Comparison of ENCODE assay signal across 7 cellular contexts in the genomic region with DNA sequence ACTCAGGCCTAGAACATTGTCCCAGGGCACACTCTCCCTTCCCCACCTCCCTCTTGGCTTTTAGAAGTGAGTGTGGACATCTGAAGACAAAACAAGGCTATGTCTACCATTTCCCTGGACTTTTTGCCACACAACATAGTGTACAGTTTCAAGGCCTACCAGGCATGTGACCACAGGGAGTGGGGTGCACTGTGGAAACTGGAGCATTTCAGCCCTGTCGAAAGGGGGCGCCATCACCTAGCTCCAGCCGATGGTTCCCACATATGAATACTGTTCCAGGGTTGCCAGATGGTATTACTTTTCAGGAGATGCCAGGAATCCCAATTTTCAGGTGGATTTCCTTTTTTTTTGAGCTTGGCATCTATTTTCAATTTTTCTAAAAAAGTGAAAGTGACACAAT.
A peak's percentile ranks its signal among the peaks of the same experiment; 100 is the strongest.
DNase-seq lines count a peak whose midpoint lies in the region; ATAC-seq, FAIRE-seq and TF ChIP-seq lines count a peak whose summit lies in the region.

No MANE protein-coding gene starts in this region.

- no peaks in the 10 kb centered on the region for H3K79me2 ChIP-seq in keratinocyte (ENCODE audit: control insufficient read depth, insufficient read depth, low read length)

- no peaks in the 10 kb centered on the region for H4K20me1 ChIP-seq in keratinocyte (ENCODE audit: control insufficient read depth, extremely low read depth, insufficient read depth, low read length)

- H3K4me3 Mint-ChIP-seq in activated CD8-positive, alpha-beta T cell treated with anti-CD3 and anti-CD28 coated beads for 36 hours: no peak overlapping the region

- no peak for ATAC-seq in activated CD8-positive, alpha-beta T cell treated with anti-CD3 and anti-CD28 coated beads for 36 hours
- no peak for ATAC-seq in HG02588 (IDR thresholded peaks at IDR 0.05; ENCODE audit: unreplicated experiment)

- H3K36me3 ChIP-seq in keratinocyte (ENCODE audit: control insufficient read depth in 2 of 2, extremely low read depth in 1 of 2, insufficient read depth in 2 of 2, low read length in 2 of 2): no peaks in the 10 kb centered on the region

- H3K27me3 ChIP-seq in keratinocyte (ENCODE audit: control insufficient read depth, extremely low read depth, insufficient read depth, low read length): no peaks in the 10 kb centered on the region

- no peaks in the 10 kb centered on the region for H3K9me1 ChIP-seq in keratinocyte (ENCODE audit: control insufficient read depth, extremely low read depth, insufficient read depth, low read length)

- H3K4me1 Mint-ChIP-seq in activated CD8-positive, alpha-beta T cell treated with anti-CD3 and anti-CD28 coated beads for 36 hours (ENCODE audit: low read depth): no peaks in the 10 kb centered on the region

- no peak for FAIRE-seq in keratinocyte (lab: Jason Lieb, UNC)

- dilution Hi-C loops in keratinocyte (cut with MboI; ENCODE audit: extremely low pct_ligation_motif_present, low sequenced_read_pairs): no loop called here

- no peak overlapping the region for H3K27ac ChIP-seq in keratinocyte (ENCODE audit: control insufficient read depth, insufficient read depth, low read length)

- no peak overlapping the region for H3K4me2 ChIP-seq in keratinocyte (ENCODE audit: control insufficient read depth, extremely low read depth, insufficient read depth, low read depth, low read length)

- POLR2A ChIA-PET in activated CD8-positive, alpha-beta T cell treated with anti-CD3 and anti-CD28 coated beads for 36 hours (lab: Charles Lee): no interaction called here

- no peaks in the 10 kb centered on the region for H3K27me3 Mint-ChIP-seq in activated CD8-positive, alpha-beta T cell treated with anti-CD3 and anti-CD28 coated beads for 36 hours

- no peaks in the 10 kb centered on the region for H3K9me3 ChIP-seq in keratinocyte (ENCODE audit: control insufficient read depth, low read depth, low read length)

- TF ChIP-seq CTCF in activated CD8-positive, alpha-beta T cell treated with anti-CD3 and anti-CD28 coated beads for 36 hours (IDR thresholded peaks at IDR 0.05): peak; percentile 75
- TF ChIP-seq CTCF in keratinocyte (optimal IDR thresholded peaks at IDR 0.05 in 1 of 3, IDR thresholded peaks at IDR 0.05 in 1 of 3, conservative IDR thresholded peaks at IDR 0.05 in 1 of 3; ENCODE audit: extremely low read depth in 1 of 3, insufficient read depth in 2 of 3, low read length in 3 of 3): peak; percentile 77 to 89 (median 82)

- H2AFZ ChIP-seq in keratinocyte (ENCODE audit: control insufficient read depth, low read length): no peak overlapping the region

- CTCF ChIA-PET in activated CD8-positive, alpha-beta T cell treated with anti-CD3 and anti-CD28 coated beads for 36 hours (lab: Charles Lee): interaction anchor here (1.0 to 1.7 kb wide), 3 partner anchors 8 to 177 kb away, joined by 3 to 5 read pairs (median 4); no protein-coding TSS in a partner anchor

- DNase-seq in EH (ENCODE audit: low read depth): peak; percentile 44
- peak; percentile 21 for DNase-seq in HuH-7.5 (ENCODE audit: low spot score)
- peak; percentile 16 for DNase-seq in activated CD8-positive, alpha-beta T cell treated with anti-CD3 and anti-CD28 coated beads for 36 hours
- DNase-seq in keratinocyte (ENCODE audit: low read depth, low spot score): no peak
- DNase-seq in NCI-H1417 (lab: John Stamatoyannopoulos, UW): no peak
- DNase-seq in DMS153 (lab: John Stamatoyannopoulos, UW): no peak

- no peaks in the 10 kb centered on the region for H3K4me1 ChIP-seq in keratinocyte (ENCODE audit: control insufficient read depth, extremely low read depth, insufficient read depth, low read length)

- no peak overlapping the region for H3K27ac Mint-ChIP-seq in activated CD8-positive, alpha-beta T cell treated with anti-CD3 and anti-CD28 coated beads for 36 hours

- H3K36me3 Mint-ChIP-seq in activated CD8-positive, alpha-beta T cell treated with anti-CD3 and anti-CD28 coated beads for 36 hours (ENCODE audit: low read depth): no peaks in the 10 kb centered on the region

- H3K9me3 Mint-ChIP-seq in activated CD8-positive, alpha-beta T cell treated with anti-CD3 and anti-CD28 coated beads for 36 hours: no peaks in the 10 kb centered on the region

- H3K9ac ChIP-seq in keratinocyte (ENCODE audit: control insufficient read depth, extremely low read depth, insufficient read depth, low read length): no peak overlapping the region

- intact Hi-C loops in activated CD8-positive, alpha-beta T cell treated with anti-CD3 and anti-CD28 coated beads for 36 hours (cut with micrococcal nuclease): no loop called here

- H3K4me3 ChIP-seq in keratinocyte (ENCODE audit: control insufficient read depth in 2 of 3, extremely low read depth in 1 of 3, insufficient read depth in 2 of 3, low read depth in 1 of 3, low read length in 3 of 3): no peak overlapping the region

Comparison
In these comparisons a context has a peak if more than half of its experiments do, and no peak if none do; other contexts are left out.
1. DNase-seq: peak in EH (single experiment), HuH-7.5 (single experiment) and activated CD8-positive, alpha-beta T cell treated with anti-CD3 and anti-CD28 coated beads for 36 hours (single experiment); none in keratinocyte (single experiment), NCI-H1417 (0 of 3) and DMS153 (single experiment).